ENCODE assay signal across 2 cellular contexts in the genomic region with DNA sequence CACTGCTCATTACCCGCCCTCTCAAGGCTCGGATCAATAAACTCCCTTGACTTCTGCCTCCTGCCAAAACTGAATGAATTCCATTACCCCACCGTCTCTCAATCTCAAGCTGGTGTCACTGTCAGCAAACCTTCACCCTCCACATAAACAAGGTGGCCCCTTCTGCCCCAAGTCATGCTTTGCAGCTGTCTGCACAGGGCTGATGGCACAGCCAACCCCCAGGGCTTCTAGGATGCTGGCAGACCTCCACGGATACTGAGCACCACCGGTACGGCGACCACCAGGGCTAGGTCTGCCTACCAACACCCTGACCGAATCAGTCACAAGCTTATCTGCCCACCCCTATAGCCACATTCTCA.
TF ChIP-seq lines count a peak whose summit lies in the region.

No MANE protein-coding gene starts in this region.

TF ChIP-seq in SK-N-SH treated with all-trans-retinoic acid at 6 μM for 48 hours, 23 proteins besides CTCF, POLR2A, EP300 and RAD21 (continued from another document):
- TF ChIP-seq, protein P1, sequence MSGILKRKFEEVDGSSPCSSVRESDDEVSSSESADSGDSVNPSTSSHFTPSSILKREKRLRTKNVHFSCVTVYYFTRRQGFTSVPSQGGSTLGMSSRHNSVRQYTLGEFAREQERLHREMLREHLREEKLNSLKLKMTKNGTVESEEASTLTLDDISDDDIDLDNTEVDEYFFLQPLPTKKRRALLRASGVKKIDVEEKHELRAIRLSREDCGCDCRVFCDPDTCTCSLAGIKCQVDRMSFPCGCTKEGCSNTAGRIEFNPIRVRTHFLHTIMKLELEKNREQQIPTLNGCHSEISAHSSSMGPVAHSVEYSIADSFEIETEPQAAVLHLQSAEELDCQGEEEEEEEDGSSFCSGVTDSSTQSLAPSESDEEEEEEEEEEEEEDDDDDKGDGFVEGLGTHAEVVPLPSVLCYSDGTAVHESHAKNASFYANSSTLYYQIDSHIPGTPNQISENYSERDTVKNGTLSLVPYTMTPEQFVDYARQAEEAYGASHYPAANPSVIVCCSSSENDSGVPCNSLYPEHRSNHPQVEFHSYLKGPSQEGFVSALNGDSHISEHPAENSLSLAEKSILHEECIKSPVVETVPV (CRISPR knock-in tag; IDR thresholded peaks at IDR 0.05) = no peak
- TF ChIP-seq ZNF565 (CRISPR knock-in tag; conservative IDR thresholded peaks at IDR 0.05; ENCODE audit: low read depth) = no peak

TF ChIP-seq in SK-N-SH, 30 proteins besides CTCF, POLR2A, EP300 and RAD21 (continued from another document):
- TF ChIP-seq, protein P2, sequence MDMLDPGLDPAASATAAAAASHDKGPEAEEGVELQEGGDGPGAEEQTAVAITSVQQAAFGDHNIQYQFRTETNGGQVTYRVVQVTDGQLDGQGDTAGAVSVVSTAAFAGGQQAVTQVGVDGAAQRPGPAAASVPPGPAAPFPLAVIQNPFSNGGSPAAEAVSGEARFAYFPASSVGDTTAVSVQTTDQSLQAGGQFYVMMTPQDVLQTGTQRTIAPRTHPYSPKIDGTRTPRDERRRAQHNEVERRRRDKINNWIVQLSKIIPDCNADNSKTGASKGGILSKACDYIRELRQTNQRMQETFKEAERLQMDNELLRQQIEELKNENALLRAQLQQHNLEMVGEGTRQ (IDR thresholded peaks at IDR 0.05; ENCODE audit: borderline replicate concordance, low read depth, low read length) = no peak
